Comparison of ENCODE assay signal across 8 cellular contexts in the genomic region with DNA sequence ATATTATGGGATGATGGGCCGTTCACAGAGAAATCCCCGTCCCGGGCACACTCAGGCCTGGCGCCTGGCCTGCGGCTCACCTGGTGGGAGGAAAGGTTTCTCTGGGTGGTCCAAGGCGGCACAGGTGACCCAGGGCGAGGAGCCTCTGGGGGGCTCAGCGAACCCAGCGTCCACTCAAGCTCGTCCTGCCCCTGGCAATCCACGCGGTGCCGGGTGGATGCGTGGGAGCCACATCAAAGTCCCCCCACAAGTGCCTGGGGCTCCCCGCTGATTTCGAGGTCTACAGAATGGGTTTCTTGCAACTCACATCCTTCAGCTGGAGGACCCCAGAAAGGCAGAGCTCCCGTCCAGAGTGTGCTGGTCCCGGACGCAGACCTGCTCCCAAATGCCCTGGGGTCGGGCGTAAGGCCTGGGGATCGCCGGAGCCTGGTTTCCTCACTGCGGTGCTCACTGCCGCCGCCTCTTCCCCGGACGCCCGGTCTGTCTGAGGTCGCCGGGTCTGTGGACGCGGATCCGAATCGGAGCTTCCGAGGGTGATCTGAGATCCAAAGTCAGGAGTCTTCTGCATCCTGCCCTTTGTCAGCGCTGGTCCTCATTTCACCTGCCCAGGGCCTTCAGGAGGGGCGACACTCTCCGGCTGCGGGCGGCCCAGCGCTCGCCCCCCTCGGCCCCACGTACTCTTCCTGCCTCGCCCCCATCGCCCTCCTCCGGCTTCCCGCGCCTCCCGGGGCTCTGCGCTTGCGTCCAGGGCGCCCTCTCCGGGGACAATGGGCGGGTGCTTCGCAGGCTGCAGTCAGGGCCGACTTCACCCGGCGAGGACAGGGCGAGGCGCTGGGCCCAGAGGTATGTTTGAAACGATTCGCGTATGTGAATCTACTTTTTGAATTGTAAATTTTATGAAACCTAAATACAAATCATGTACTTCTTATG. TPM values are rescaled to one million over a fixed set of nuclear protein-coding genes. Genes with fewer than 3 reads are reported as not detected.
DNase-seq lines count a peak whose midpoint lies in the region; ATAC-seq and TF ChIP-seq lines count a peak whose summit lies in the region.

No MANE protein-coding gene starts in this region.

- H3K4me1 Mint-ChIP-seq in IgD-negative memory B cell: peaks cover 13 to 16% (median 13%) of the 10 kb centered on the region in 3 donors
- peaks cover 19% of the 10 kb centered on the region for H3K4me1 Mint-ChIP-seq in activated T-cell treated with anti-CD3 and anti-CD28 coated beads, Interleukin-2, amount 50 U/mL, for 24 hours (ENCODE audit: low read depth)

- no peaks in the 10 kb centered on the region for H4K20me1 ChIP-seq in osteoblast (ENCODE audit: insufficient read depth, low read length)

- no peaks in the 10 kb centered on the region for H3K36me3 Mint-ChIP-seq in IgD-negative memory B cell
- H3K36me3 Mint-ChIP-seq in activated T-cell treated with anti-CD3 and anti-CD28 coated beads, Interleukin-2, amount 50 U/mL, for 24 hours (ENCODE audit: low read depth): no peaks in the 10 kb centered on the region

- H3K27me3 ChIP-seq in osteoblast (ENCODE audit: insufficient read depth, low read length) (no peaks in the 10 kb centered on the region), testis (no peaks in the 10 kb centered on the region)

- TF ChIP-seq POLR2A in testis (IDR thresholded peaks at IDR 0.05): no peak

- H3K4me2 ChIP-seq in osteoblast (ENCODE audit: insufficient read depth, low read length): peak overlapping the region; percentile 84

- H3K4me3 Mint-ChIP-seq in IgD-negative memory B cell: peak overlapping the region; percentile 60 to 89 (median 78)
- H3K4me3 Mint-ChIP-seq in activated T-cell treated with anti-CD3 and anti-CD28 coated beads, Interleukin-2, amount 50 U/mL, for 24 hours: peak overlapping the region; percentile 67

- ATAC-seq in GM19372 (IDR thresholded peaks at IDR 0.05; ENCODE audit: low read depth, unreplicated experiment) (peak; percentile 63), HG03097 (IDR thresholded peaks at IDR 0.05; ENCODE audit: low FRiP score, unreplicated experiment) (no peak)

- 24 to 32% methylated on average over 25 to 60 of the region's 65 CpGs for whole genome bisulfite sequencing in testis, 2 donors

- H2AFZ ChIP-seq in osteoblast (ENCODE audit: low read length): peak overlapping the region; percentile 91

- DNase-seq in AG08395 (ENCODE audit: low spot score) (peak; percentile 67), fibroblast of villous mesenchyme (ENCODE audit: low read depth) (peak; percentile 37), osteoblast (ENCODE audit: insufficient read length, low spot score, missing footprints) (peak; percentile 96), testis (peak; percentile 68)
- DNase-seq in activated T-cell treated with anti-CD3 and anti-CD28 coated beads, Interleukin-2, amount 50 U/mL, for 24 hours: peak; percentile 82

- H3K27ac ChIP-seq in osteoblast (ENCODE audit: low read depth, low read length): peak overlapping the region; percentile 33
- H3K27ac ChIP-seq in testis: no peak overlapping the region

- H3K4me3 ChIP-seq in fibroblast of villous mesenchyme (ENCODE audit: low read depth, low read length) (peak overlapping the region; percentile 58), osteoblast (ENCODE audit: insufficient read depth, low read length) (peak overlapping the region; percentile 80), testis (peak overlapping the region; percentile 41 to 64)

- intact Hi-C loops in testis (cut with DNase I; ENCODE audit: low total_unique reads): no loop called here

- H3K4me1 ChIP-seq in osteoblast (ENCODE audit: insufficient read depth, low read length) (peaks cover 3% of the 10 kb centered on the region), testis (no peaks in the 10 kb centered on the region)

- H3K9me3 ChIP-seq in osteoblast (ENCODE audit: low read depth, low read length) (no peaks in the 10 kb centered on the region), testis (no peaks in the 10 kb centered on the region)

- H3K27ac Mint-ChIP-seq in IgD-negative memory B cell: no peak overlapping the region
- H3K27ac Mint-ChIP-seq in activated T-cell treated with anti-CD3 and anti-CD28 coated beads, Interleukin-2, amount 50 U/mL, for 24 hours: no peak overlapping the region

- H3K9me3 Mint-ChIP-seq in IgD-negative memory B cell: no peaks in the 10 kb centered on the region
- H3K9me3 Mint-ChIP-seq in activated T-cell treated with anti-CD3 and anti-CD28 coated beads, Interleukin-2, amount 50 U/mL, for 24 hours: no peaks in the 10 kb centered on the region

- no peaks in the 10 kb centered on the region for H3K79me2 ChIP-seq in osteoblast (ENCODE audit: insufficient read depth, low read length)

- H3K27me3 Mint-ChIP-seq in IgD-negative memory B cell: no peaks in the 10 kb centered on the region
- H3K27me3 Mint-ChIP-seq in activated T-cell treated with anti-CD3 and anti-CD28 coated beads, Interleukin-2, amount 50 U/mL, for 24 hours: peaks cover 2% of the 10 kb centered on the region

- H3K36me3 ChIP-seq in osteoblast (ENCODE audit: insufficient read depth, low read length) (no peaks in the 10 kb centered on the region), testis (ENCODE audit: low read depth, missing control alignments) (no peaks in the 10 kb centered on the region)

- peak; percentile 33 for TF ChIP-seq CTCF in fibroblast of villous mesenchyme (IDR thresholded peaks at IDR 0.05; ENCODE audit: insufficient read depth, low read depth, low read length)
- TF ChIP-seq CTCF in osteoblast (IDR thresholded peaks at IDR 0.05; ENCODE audit: extremely low read depth, low read depth, low read length): peak; percentile 8
- no peak for TF ChIP-seq CTCF in testis (IDR thresholded peaks at IDR 0.05)

RNA-seq across cellular contexts. Expression of gene RUFY1, which starts 20.0 kb away (rescaled TPM):
- polyA plus RNA-seq in IgD-negative memory B cell (53.7 TPM), testis (ENCODE audit: insufficient read depth, low read depth, low replicate concordance) (28.6 TPM)
- total RNA-seq in fibroblast of villous mesenchyme (42.5 and 54.0 TPM in 2 replicates), osteoblast (51.8 and 54.2 TPM in 2 replicates), testis (10 to 100 TPM; 47.0 to 51.2 TPM)

Comparison
In these comparisons a context has a peak if more than half of its experiments do, and no peak if none do; other contexts are left out.
1. DNase-seq: peak in every context shown above with its lines; median percentile 96 in osteoblast; 82 in activated T-cell treated with anti-CD3 and anti-CD28 coated beads, Interleukin-2, amount 50 U/mL, for 24 hours; 68 in testis; 67 in AG08395; 37 in fibroblast of villous mesenchyme.
2. CTCF ChIP-seq: peak in fibroblast of villous mesenchyme (single experiment) and osteoblast (single experiment); none in testis (0 of 3).
3. Peak in every context shown above with its lines, with median percentiles within 50 percentile points of each other: H3K4me3 ChIP-seq.